Comparison of ENCODE assay signal across 16 cellular contexts in the genomic region with DNA sequence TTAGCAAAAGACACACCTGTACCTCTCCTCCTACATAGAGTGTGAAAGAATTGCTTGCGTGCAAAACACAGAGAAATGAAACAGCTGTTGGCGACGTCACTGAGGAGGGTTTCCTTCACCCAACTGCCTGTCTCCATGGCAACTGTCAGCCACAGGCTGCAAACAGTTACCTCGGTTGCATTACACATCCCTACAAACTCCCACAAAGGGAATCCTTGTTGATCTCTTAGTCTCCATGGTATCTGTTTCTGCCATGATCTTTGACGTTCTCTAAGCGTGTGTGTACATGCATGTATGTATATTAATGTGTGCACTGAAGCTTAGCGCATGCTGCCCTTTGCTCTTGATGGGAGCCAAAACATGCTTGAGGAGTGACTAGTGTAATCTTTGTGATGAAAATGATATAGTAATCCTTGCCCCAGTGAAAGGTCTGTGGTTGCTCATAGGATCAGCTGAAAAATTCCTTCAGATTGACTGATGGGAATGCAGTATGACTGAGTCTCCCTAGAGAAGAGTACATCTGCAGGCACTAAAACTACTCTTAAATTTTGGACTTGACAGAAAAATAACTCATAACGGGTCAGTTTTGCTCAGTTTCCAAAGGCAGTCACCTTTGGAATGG.
DNase-seq lines count a peak whose midpoint lies in the region; ATAC-seq and TF ChIP-seq lines count a peak whose summit lies in the region.
"Had no signal": no experiment of that assay in that cellular context is flagged by ENCODE, and none has a peak within 500 bp of the region (broad histone marks: within the 10 kb centered on the region; RNA-seq: fewer than 3 reads in every experiment).

No MANE protein-coding gene starts in this region.

- H3K4me1 Mint-ChIP-seq in GM23338: peaks cover 7% of the 10 kb centered on the region
- no peaks in the 10 kb centered on the region for H3K4me1 Mint-ChIP-seq in CD4-positive, alpha-beta memory T cell
- H3K4me1 Mint-ChIP-seq: neural progenitor cell had no signal

- no peak overlapping the region for H3K4me2 ChIP-seq in GM23338
- H3K4me2 ChIP-seq: KMS-11, neural progenitor cell had no signal

- H3K9me3 Mint-ChIP-seq in GM23338: peaks cover 23% of the 10 kb centered on the region; the same call in 2 of the 3 replicates
- H3K9me3 Mint-ChIP-seq in CD4-positive, alpha-beta memory T cell: peaks cover 0 to 23% (median 8%) of the 10 kb centered on the region in 8 donors
- H3K9me3 Mint-ChIP-seq: neural progenitor cell had no signal

- H3K27me3 Mint-ChIP-seq in GM23338 (ENCODE audit: insufficient read depth, low read depth, poor library complexity): peaks cover 1% of the 10 kb centered on the region
- H3K27me3 Mint-ChIP-seq in CD4-positive, alpha-beta memory T cell: no peaks in the 10 kb centered on the region

- CTCF ChIA-PET in CD4-positive, alpha-beta memory T cell (lab: Charles Lee; ENCODE audit: partially characterized antibody): no interaction called here

- H3K36me3 ChIP-seq in GM23338 (ENCODE audit: insufficient read depth): no peaks in the 10 kb centered on the region
- H3K36me3 ChIP-seq in CD4-positive, alpha-beta memory T cell (ENCODE audit: insufficient read depth, low read length): no peaks in the 10 kb centered on the region
- H3K36me3 ChIP-seq: adrenal gland, gastroesophageal sphincter, left ventricle myocardium inferior, neural progenitor cell had no signal

- H2AFZ ChIP-seq in GM23338: no peak overlapping the region
- H2AFZ ChIP-seq: neural progenitor cell had no signal

- peaks cover 3% of the 10 kb centered on the region; the same call in 1 of the 2 replicates for H3K9me2 ChIP-seq in GM23338 (ENCODE audit: insufficient read depth)

- H3K27ac ChIP-seq in GM23338 (ENCODE audit: low read depth): no peak overlapping the region
- H3K27ac ChIP-seq in CD4-positive, alpha-beta memory T cell (ENCODE audit: low read depth, low read length): no peak overlapping the region
- H3K27ac ChIP-seq: adrenal gland, gastroesophageal sphincter, KMS-11, left ventricle myocardium inferior, neural progenitor cell had no signal

- H3K36me3 Mint-ChIP-seq in GM23338 (ENCODE audit: low read depth): peaks cover 5% of the 10 kb centered on the region; the same call in 1 of the 3 replicates
- H3K36me3 Mint-ChIP-seq in CD4-positive, alpha-beta memory T cell: no peaks in the 10 kb centered on the region
- H3K36me3 Mint-ChIP-seq: neural progenitor cell had no signal

- TF ChIP-seq CTCF in GM23338 (conservative IDR thresholded peaks at IDR 0.05; ENCODE audit: low read depth in 2 of 2) (no peak), retinal pigment epithelial cell (conservative IDR thresholded peaks at IDR 0.05; ENCODE audit: low read depth, low read length) (no peak)

- no peaks in the 10 kb centered on the region for H3K27me3 ChIP-seq in GM23338 (ENCODE audit: insufficient read depth)
- H3K27me3 ChIP-seq in CD4-positive, alpha-beta memory T cell (ENCODE audit: insufficient read depth, low read length): no peaks in the 10 kb centered on the region
- H3K27me3 ChIP-seq: adrenal gland, neural progenitor cell had no signal

- DNase-seq in GM23338 (ENCODE audit: low spot score) (peak; percentile 13), NCI-H526 treated with DMSO at 0.1 percent for 48 hours (lab: John Stamatoyannopoulos, UW) (peak; percentile 34), fibroblast of peridontal ligament (ENCODE audit: extremely low read depth) (peak; percentile 90), retinal pigment epithelial cell (ENCODE audit: low read depth) (peak; percentile 26), DMS114 treated with DMSO at 0.1 percent for 48 hours (lab: John Stamatoyannopoulos, UW; ENCODE audit: unreplicated experiment) (no peak), left ventricle myocardium superior (no peak)
- DNase-seq in CD4-positive, alpha-beta memory T cell: no peak
- DNase-seq: activated CD4-positive, alpha-beta T cell treated with anti-CD3 and anti-CD28 coated beads for 1 hour; activated T-cell treated with anti-CD3 and anti-CD28 coated beads, Interleukin-2, amount 50 U/mL, for 4 hours; adrenal gland; left ventricle myocardium inferior; NCI-H2081 treated with DMSO at 0.1 percent for 48 hours had no signal

- H3K27ac Mint-ChIP-seq in GM23338: no peak overlapping the region
- H3K27ac Mint-ChIP-seq in CD4-positive, alpha-beta memory T cell: no peak overlapping the region
- H3K27ac Mint-ChIP-seq: neural progenitor cell had no signal

- ATAC-seq in GM23338 (no peak), left ventricle myocardium superior (no peak)
- ATAC-seq: activated T-cell treated with anti-CD3 and anti-CD28 coated beads, Interleukin-2, amount 50 U/mL, for 4 hours; gastroesophageal sphincter had no signal

- POLR2A ChIA-PET in CD4-positive, alpha-beta memory T cell (lab: Charles Lee; ENCODE audit: partially characterized antibody): no interaction called here

- H3K4me3 ChIP-seq in GM23338 (no peak overlapping the region), retinal pigment epithelial cell (ENCODE audit: low read length) (no peak overlapping the region)
- no peak overlapping the region for H3K4me3 ChIP-seq in CD4-positive, alpha-beta memory T cell (ENCODE audit: low read length in 2 of 2)
- H3K4me3 ChIP-seq: adrenal gland, gastroesophageal sphincter, left ventricle myocardium inferior, neural progenitor cell, skin epidermis had no signal

- intact Hi-C loops in CD4-positive, alpha-beta memory T cell (cut with micrococcal nuclease): no loop called here
- intact Hi-C loops in left ventricle myocardium superior (cut with micrococcal nuclease): no loop called here

- no peaks in the 10 kb centered on the region for H3F3A ChIP-seq in GM23338 (replicated peaks; ENCODE audit: low read depth)

- H3K9me3 ChIP-seq in CD4-positive, alpha-beta memory T cell (ENCODE audit: control insufficient read depth in 1 of 2, low read length in 2 of 2): no peaks in the 10 kb centered on the region
- H3K9me3 ChIP-seq: adrenal gland had no signal

- H3K4me1 ChIP-seq in GM23338 (ENCODE audit: insufficient read depth): no peaks in the 10 kb centered on the region
- no peaks in the 10 kb centered on the region for H3K4me1 ChIP-seq in CD4-positive, alpha-beta memory T cell (ENCODE audit: insufficient read depth, low read length)
- H3K4me1 ChIP-seq: adrenal gland, gastroesophageal sphincter, left ventricle myocardium inferior, neural progenitor cell had no signal

- no peak overlapping the region for H3K4me3 Mint-ChIP-seq in GM23338
- H3K4me3 Mint-ChIP-seq in CD4-positive, alpha-beta memory T cell: no peak overlapping the region
- H3K4me3 Mint-ChIP-seq: activated T-cell treated with anti-CD3 and anti-CD28 coated beads, Interleukin-2, amount 50 U/mL, for 4 hours; neural progenitor cell had no signal

- H3K79me2 ChIP-seq in GM23338 (replicated peaks; ENCODE audit: insufficient read depth): no peaks in the 10 kb centered on the region

- no peaks in the 10 kb centered on the region for H4K20me1 ChIP-seq in GM23338 (replicated peaks; ENCODE audit: insufficient read depth)

TF ChIP-seq in GM23338, 12 proteins besides CTCF, POLR2A, EP300 and RAD21:
- TF ChIP-seq NANOG (IDR thresholded peaks at IDR 0.05; ENCODE audit: borderline replicate concordance): no peak
- TF ChIP-seq EZH2 (IDR thresholded peaks at IDR 0.05; ENCODE audit: low read depth, unreplicated experiment): no peak

Comparison
In these comparisons a context has a peak if more than half of its experiments do, and no peak if none do; other contexts are left out.
1. DNase-seq: peak in GM23338 (single experiment), NCI-H526 treated with DMSO at 0.1 percent for 48 hours (single experiment), fibroblast of peridontal ligament (single experiment) and retinal pigment epithelial cell (single experiment); none in DMS114 treated with DMSO at 0.1 percent for 48 hours (single experiment), CD4-positive, alpha-beta memory T cell (0 of 5) and left ventricle myocardium superior (single experiment).